Comparison of ENCODE assay signal across 1 cellular context in genomic region chr17:53313746-53314145, GRCh38.
TF ChIP-seq lines count a peak whose summit lies in the region.

No MANE protein-coding gene starts in this region.

TF ChIP-seq in SK-N-SH treated with all-trans-retinoic acid at 6 μM for 48 hours, 23 proteins besides CTCF, POLR2A, EP300 and RAD21 (continued from another document):
- TF ChIP-seq ZC3H10 (CRISPR knock-in tag; IDR thresholded peaks at IDR 0.05) (no peak), ZNF565 (CRISPR knock-in tag; conservative IDR thresholded peaks at IDR 0.05; ENCODE audit: low read depth) (no peak), ZNF8 (CRISPR knock-in tag; IDR thresholded peaks at IDR 0.05) (no peak), ZNF70 (CRISPR knock-in tag; IDR thresholded peaks at IDR 0.05) (no peak), ISL1 (CRISPR knock-in tag; IDR thresholded peaks at IDR 0.05) (peak; percentile 44)
- TF ChIP-seq, protein P1, sequence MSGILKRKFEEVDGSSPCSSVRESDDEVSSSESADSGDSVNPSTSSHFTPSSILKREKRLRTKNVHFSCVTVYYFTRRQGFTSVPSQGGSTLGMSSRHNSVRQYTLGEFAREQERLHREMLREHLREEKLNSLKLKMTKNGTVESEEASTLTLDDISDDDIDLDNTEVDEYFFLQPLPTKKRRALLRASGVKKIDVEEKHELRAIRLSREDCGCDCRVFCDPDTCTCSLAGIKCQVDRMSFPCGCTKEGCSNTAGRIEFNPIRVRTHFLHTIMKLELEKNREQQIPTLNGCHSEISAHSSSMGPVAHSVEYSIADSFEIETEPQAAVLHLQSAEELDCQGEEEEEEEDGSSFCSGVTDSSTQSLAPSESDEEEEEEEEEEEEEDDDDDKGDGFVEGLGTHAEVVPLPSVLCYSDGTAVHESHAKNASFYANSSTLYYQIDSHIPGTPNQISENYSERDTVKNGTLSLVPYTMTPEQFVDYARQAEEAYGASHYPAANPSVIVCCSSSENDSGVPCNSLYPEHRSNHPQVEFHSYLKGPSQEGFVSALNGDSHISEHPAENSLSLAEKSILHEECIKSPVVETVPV (CRISPR knock-in tag; IDR thresholded peaks at IDR 0.05) = no peak
